Comparison of ENCODE assay signal across 18 cellular contexts in the genomic region with DNA sequence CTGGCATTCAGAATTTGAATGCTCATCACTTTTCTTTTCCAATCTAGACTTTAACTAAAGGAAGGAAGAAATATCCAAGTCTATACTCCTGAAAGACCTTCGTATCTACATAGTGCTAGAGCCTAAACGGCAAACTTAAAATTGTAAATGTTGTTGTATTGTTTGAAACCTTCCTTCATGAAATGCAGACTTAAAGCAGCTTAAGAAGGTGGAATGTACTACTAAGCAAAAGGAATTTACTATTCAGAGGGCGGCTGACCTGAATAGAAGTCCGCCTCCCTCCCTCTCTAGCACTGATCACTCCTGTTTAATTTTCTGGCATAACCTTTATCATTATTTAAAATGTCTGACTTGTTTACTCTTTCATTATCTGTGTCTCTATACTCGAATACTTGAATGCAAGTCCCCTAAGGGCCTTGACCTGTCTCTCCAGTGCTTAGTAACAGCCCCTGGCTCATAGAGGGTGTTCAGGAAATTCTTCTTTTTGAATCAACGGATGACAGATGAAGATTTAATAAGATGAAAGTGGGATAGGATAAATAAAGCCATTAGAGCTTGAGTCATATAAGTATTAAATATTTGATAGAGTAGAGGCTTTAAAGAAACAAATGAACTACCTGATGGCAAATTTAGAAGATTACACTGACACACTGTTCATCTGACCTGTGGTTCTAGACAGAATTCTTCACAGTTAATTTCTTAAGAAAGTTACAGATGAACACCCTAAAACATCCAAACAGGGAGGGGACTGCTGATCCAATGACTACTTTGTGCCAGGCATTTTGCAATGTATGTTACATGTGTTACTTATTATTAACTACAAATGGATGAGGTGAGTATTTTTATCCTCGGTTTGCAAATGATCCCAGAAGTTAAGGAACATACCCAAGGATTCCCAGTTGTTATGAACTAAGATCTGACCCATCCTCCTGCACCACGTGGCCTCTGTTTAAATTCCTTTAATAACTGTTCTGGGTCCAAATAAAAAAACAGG. TPM values are rescaled to one million over a fixed set of nuclear protein-coding genes. Genes with fewer than 3 reads are reported as not detected.
DNase-seq lines count a peak whose midpoint lies in the region; ATAC-seq and TF ChIP-seq lines count a peak whose summit lies in the region.
"Had no signal": no experiment of that assay in that cellular context is flagged by ENCODE, and none has a peak within 500 bp of the region (broad histone marks: within the 10 kb centered on the region; RNA-seq: fewer than 3 reads in every experiment).

No MANE protein-coding gene starts in this region.

- intact Hi-C loops in A673 (cut with micrococcal nuclease; ENCODE audit: unreplicated experiment), result no loop called here

- H3K27ac ChIP-seq in A673 (ENCODE audit: low read depth, low read length, poor library complexity, severe bottlenecking), result no peak overlapping the region
- H3K27ac ChIP-seq: 22Rv1, left ventricle myocardium inferior, tibial artery had no signal

- BruUV-seq in A673 (replicated peaks; lab: Mats Ljungman, UMichigan), result no TSS peak

- peak overlapping the region; percentile 81 to 89 for H3K27ac Mint-ChIP-seq in effector memory CD8-positive, alpha-beta T cell
- H3K27ac Mint-ChIP-seq: activated CD4-positive, alpha-beta T cell treated with anti-CD3 and anti-CD28 coated beads for 36 hours had no signal

- H3K9me3 Mint-ChIP-seq in effector memory CD8-positive, alpha-beta T cell, result no peaks in the 10 kb centered on the region
- H3K9me3 Mint-ChIP-seq: activated naive CD8-positive, alpha-beta T cell treated with anti-CD3 and anti-CD28 coated beads for 36 hours had no signal

- peak; percentile 6 for DNase-seq in NCI-H146 treated with DMSO at 0.1 percent for 48 hours (lab: John Stamatoyannopoulos, UW; ENCODE audit: unreplicated experiment)
- DNase-seq in NCI-H146 (lab: John Stamatoyannopoulos, UW), result no peak
- DNase-seq in M059J (ENCODE audit: low read depth), result peak; percentile 39
- no peak for DNase-seq in effector memory CD8-positive, alpha-beta T cell
- DNase-seq in retinal pigment epithelial cell (ENCODE audit: low read depth), result peak; percentile 66
- no peak for DNase-seq in hypothalamus (lab: John Stamatoyannopoulos, UW)
- no peak for DNase-seq in A673 (ENCODE audit: low spot score)
- DNase-seq: activated CD4-positive, alpha-beta T cell treated with anti-CD3 and anti-CD28 coated beads for 36 hours; activated naive CD8-positive, alpha-beta T cell treated with anti-CD3 and anti-CD28 coated beads for 36 hours; caudate nucleus; effector CD8-positive, alpha-beta T cell; left ventricle myocardium inferior; NCI-H1694; posterior cingulate gyrus; small intestine; tibial artery had no signal

- H3K4me3 Mint-ChIP-seq in effector memory CD8-positive, alpha-beta T cell, result peak overlapping the region; percentile 31 to 87
- H3K4me3 Mint-ChIP-seq: activated naive CD8-positive, alpha-beta T cell treated with anti-CD3 and anti-CD28 coated beads for 36 hours had no signal

- peaks cover 2 to 10% of the 10 kb centered on the region in 2 donors for H3K4me1 Mint-ChIP-seq in effector memory CD8-positive, alpha-beta T cell (ENCODE audit: low read depth in 2 of 2)

- H3K4me3 ChIP-seq in retinal pigment epithelial cell (ENCODE audit: low read length) (no peak overlapping the region), A673 (ENCODE audit: low read depth, low read length, poor library complexity, severe bottlenecking) (no peak overlapping the region)
- H3K4me3 ChIP-seq: left ventricle myocardium inferior, tibial artery had no signal

- POLR2A ChIA-PET in A673 (lab: Charles Lee; ENCODE audit: low non-redundant PET), result no interaction called here

- H3K4me1 ChIP-seq in A673 (ENCODE audit: insufficient read depth, low read length, poor library complexity, severe bottlenecking), result no peaks in the 10 kb centered on the region
- H3K4me1 ChIP-seq: left ventricle myocardium inferior had no signal

- H3K36me3 ChIP-seq in A673 (ENCODE audit: insufficient read depth, low read length, poor library complexity, severe bottlenecking), result no peaks in the 10 kb centered on the region
- H3K36me3 ChIP-seq: left ventricle myocardium inferior, tibial artery had no signal

- TF ChIP-seq CTCF in retinal pigment epithelial cell (conservative IDR thresholded peaks at IDR 0.05; ENCODE audit: low read depth, low read length) (no peak), A673 (conservative IDR thresholded peaks at IDR 0.05; ENCODE audit: low read depth, low read length) (no peak)

- no peak for ATAC-seq in effector memory CD8-positive, alpha-beta T cell (replicated peaks)
- no peak for ATAC-seq in GM21825 (IDR thresholded peaks at IDR 0.05; ENCODE audit: unreplicated experiment)

- H3K36me3 Mint-ChIP-seq in effector memory CD8-positive, alpha-beta T cell (ENCODE audit: insufficient read depth), result no peaks in the 10 kb centered on the region
- H3K36me3 Mint-ChIP-seq: activated naive CD8-positive, alpha-beta T cell treated with anti-CD3 and anti-CD28 coated beads for 36 hours had no signal

- CTCF ChIA-PET in A673 (lab: Charles Lee), result no interaction called here

- no peaks in the 10 kb centered on the region for H3K9me3 ChIP-seq in A673 (ENCODE audit: low read depth, low read length, poor library complexity, severe bottlenecking)
- H3K9me3 ChIP-seq: left ventricle myocardium inferior, tibial artery had no signal

- H3K27me3 Mint-ChIP-seq in effector memory CD8-positive, alpha-beta T cell, result no peaks in the 10 kb centered on the region
- H3K27me3 Mint-ChIP-seq: activated CD4-positive, alpha-beta T cell treated with anti-CD3 and anti-CD28 coated beads for 36 hours had no signal

- peaks cover 9% of the 10 kb centered on the region for H3K27me3 ChIP-seq in A673 (replicated peaks; ENCODE audit: insufficient read depth, low read depth, low read length, poor library complexity)
- H3K27me3 ChIP-seq: tibial artery had no signal

RNA-seq across cellular contexts. Expression of gene RBPJ, which starts 20.2 kb away (rescaled TPM):
- 53.9 and 103 TPM in 2 replicates for total RNA-seq in M059J (2014; rRNA removed; shearing (Covaris generic))
- 59.8 and 65.3 TPM in 2 replicates for total RNA-seq in A673 (2021)

Comparison
In these comparisons a context has a peak if more than half of its experiments do, and no peak if none do; other contexts are left out.
1. DNase-seq: peak in NCI-H146 treated with DMSO at 0.1 percent for 48 hours (single experiment), M059J (single experiment) and retinal pigment epithelial cell (single experiment); none in NCI-H146 (single experiment), effector memory CD8-positive, alpha-beta T cell (0 of 3), hypothalamus (0 of 51) and A673 (single experiment).